Comparison of ENCODE assay signal across 32 cellular contexts in genomic region chr3:156216852-156217251, GRCh38.
A peak's percentile ranks its signal among the peaks of the same experiment; 100 is the strongest.
DNase-seq lines count a peak whose midpoint lies in the region; ATAC-seq, FAIRE-seq and TF ChIP-seq lines count a peak whose summit lies in the region.
"Had no signal": no experiment of that assay in that cellular context is flagged by ENCODE, and none has a peak within 500 bp of the region (broad histone marks: within the 10 kb centered on the region; RNA-seq: fewer than 3 reads in every experiment).

No MANE protein-coding gene starts in this region.

- POLR2A ChIA-PET in SK-N-SH (lab: Yijun Ruan, JAX), result no interaction called here
- POLR2A ChIA-PET in activated CD8-positive, alpha-beta T cell treated with anti-CD3 and anti-CD28 coated beads, Interleukin-2, amount 10 ng/mL, durations not matched to agents 7 days and 5 days (lab: Charles Lee), result no interaction called here

- H3K4me3 ChIP-seq in SK-N-SH (ENCODE audit: low read depth in 2 of 2, low read length in 1 of 2), result no peak overlapping the region
- H3K4me3 ChIP-seq: cardiac muscle cell, colonic mucosa, left lung, neural progenitor cell, testis, uterus had no signal

- no peaks in the 10 kb centered on the region for H3K9me3 ChIP-seq in SK-N-SH
- H3K9me3 ChIP-seq: colonic mucosa, left lung, testis, uterus had no signal

- peaks cover 2% of the 10 kb centered on the region in 2 experiments; a peak in 2 of 4 replicates for H3K4me1 ChIP-seq in SK-N-SH (ENCODE audit: control insufficient read depth in 1 of 2, insufficient read depth in 2 of 2, low read depth in 1 of 2, low read length in 1 of 2)
- H3K4me1 ChIP-seq: colonic mucosa, left lung, parathyroid adenoma, testis, uterus had no signal

- CTCF ChIA-PET in SK-N-SH (lab: Yijun Ruan, JAX), result interaction anchor here (0.9 to 1.0 kb wide), 2 partner anchors 68 to 264 kb away, joined by 3 read pairs; no protein-coding TSS in a partner anchor
- CTCF ChIA-PET in activated CD8-positive, alpha-beta T cell treated with anti-CD3 and anti-CD28 coated beads, Interleukin-2, amount 10 ng/mL, durations not matched to agents 7 days and 5 days (lab: Charles Lee), result no interaction called here

- TF ChIP-seq EP300 in SK-N-SH (IDR thresholded peaks at IDR 0.05; ENCODE audit: borderline replicate concordance in 1 of 2, low read depth in 1 of 2, low read length in 1 of 2), result no peak

- no peak overlapping the region for H3K4me2 ChIP-seq in SK-N-SH
- H3K4me2 ChIP-seq: neural progenitor cell had no signal

- no peaks in the 10 kb centered on the region for H3K4me1 Mint-ChIP-seq in activated CD8-positive, alpha-beta T cell treated with anti-CD3 and anti-CD28 coated beads, Interleukin-2, amount 10 ng/mL, durations not matched to agents 7 days and 5 days (ENCODE audit: low read depth)
- H3K4me1 Mint-ChIP-seq: activated CD4-positive, alpha-beta T cell treated with anti-CD3 and anti-CD28 coated beads, Interleukin-2, amount 10 ng/mL, durations not matched to agents 7 days and 5 days; memory B cell had no signal

- no peaks in the 10 kb centered on the region for H3K27me3 ChIP-seq in SK-N-SH (ENCODE audit: insufficient read depth)
- H3K27me3 ChIP-seq: cardiac muscle cell, colonic mucosa, left lung, neural progenitor cell, testis, uterus had no signal

- H3K27ac Mint-ChIP-seq in activated CD8-positive, alpha-beta T cell treated with anti-CD3 and anti-CD28 coated beads, Interleukin-2, amount 10 ng/mL, durations not matched to agents 7 days and 5 days, result no peak overlapping the region
- H3K27ac Mint-ChIP-seq: activated CD4-positive, alpha-beta T cell treated with anti-CD3 and anti-CD28 coated beads, Interleukin-2, amount 10 ng/mL, durations not matched to agents 7 days and 5 days; activated T-cell treated with anti-CD3 and anti-CD28 coated beads, Interleukin-2, amount 50 U/mL, for 24 hours; CD4-positive, alpha-beta T cell; H9; memory B cell; neural progenitor cell; WTC11 had no signal

- TF ChIP-seq RAD21 in SK-N-SH (IDR thresholded peaks at IDR 0.05; ENCODE audit: low read length), result no peak

- H3F3A ChIP-seq in SK-N-SH (replicated peaks; ENCODE audit: insufficient read depth), result peaks cover 11% of the 10 kb centered on the region

- H3K27me3 Mint-ChIP-seq in activated CD8-positive, alpha-beta T cell treated with anti-CD3 and anti-CD28 coated beads, Interleukin-2, amount 10 ng/mL, durations not matched to agents 7 days and 5 days (ENCODE audit: low read depth), result peaks cover 13% of the 10 kb centered on the region

- no peaks in the 10 kb centered on the region for H3K9me3 Mint-ChIP-seq in activated CD8-positive, alpha-beta T cell treated with anti-CD3 and anti-CD28 coated beads, Interleukin-2, amount 10 ng/mL, durations not matched to agents 7 days and 5 days (ENCODE audit: insufficient read depth)
- H3K9me3 Mint-ChIP-seq: activated CD4-positive, alpha-beta T cell treated with anti-CD3 and anti-CD28 coated beads, Interleukin-2, amount 10 ng/mL, durations not matched to agents 7 days and 5 days; activated T-cell treated with anti-CD3 and anti-CD28 coated beads, Interleukin-2, amount 50 U/mL, for 24 hours; CD4-positive, alpha-beta T cell had no signal

- ATAC-seq in SK-N-SH treated with all-trans-retinoic acid at 6 μM for 48 hours (no peak), HG02938 (IDR thresholded peaks at IDR 0.05; ENCODE audit: unreplicated experiment) (no peak)
- no peak for ATAC-seq in activated CD8-positive, alpha-beta T cell treated with anti-CD3 and anti-CD28 coated beads, Interleukin-2, amount 10 ng/mL, durations not matched to agents 7 days and 5 days
- ATAC-seq: left lung; stimulated activated naive CD8-positive, alpha-beta T cell treated with anti-CD3 and anti-CD28 coated beads, Interleukin-15, Interleukin-2, amounts not matched to agents 100 U/mL and 50 U/mL, for 24 hours; WTC11 had no signal

- DNase-seq in SK-N-SH, result no peak
- peak; percentile 17 for DNase-seq in NCI-H510A (lab: John Stamatoyannopoulos, UW)
- DNase-seq in cerebellar cortex (ENCODE audit: low spot score), result peak; percentile 81
- DNase-seq in activated CD8-positive, alpha-beta T cell treated with anti-CD3 and anti-CD28 coated beads, Interleukin-2, amount 10 ng/mL, durations not matched to agents 7 days and 5 days, result no peak
- DNase-seq in GM12892 (ENCODE audit: insufficient read length), result no peak
- DNase-seq in activated CD4-positive, alpha-beta T cell treated with anti-CD3 and anti-CD28 coated beads, Interleukin-2, amount 50 U/mL, for 4 hours, result no peak
- DNase-seq: activated CD4-positive, alpha-beta T cell treated with anti-CD3 and anti-CD28 coated beads, Interleukin-2, amount 10 ng/mL, durations not matched to agents 7 days and 5 days; activated gamma-delta T cell; activated T-cell treated with anti-CD3 and anti-CD28 coated beads, Interleukin-2, amount 50 U/mL, for 24 hours; CD4-positive, alpha-beta T cell; colonic mucosa; effector memory CD4-positive, alpha-beta T cell; glutamatergic neuron; H9; KG1; left lung; NCI-H1105 treated with DMSO at 0.1 percent for 48 hours; NCI-H526; stimulated activated CD4-positive, alpha-beta T cell treated with anti-CD3 and anti-CD28 coated beads, Interleukin-1b, Interleukin-23, amount 100 ng/mL, for 48 hours; stimulated activated naive CD8-positive, alpha-beta T cell treated with anti-CD3 and anti-CD28 coated beads, Interleukin-15, Interleukin-2, amounts not matched to agents 100 U/mL and 50 U/mL, for 24 hours; testis; uterus had no signal

- no peak overlapping the region for H3K9ac ChIP-seq in SK-N-SH
- H3K9ac ChIP-seq: neural progenitor cell, parathyroid adenoma had no signal

- no peak overlapping the region for H3K4me3 Mint-ChIP-seq in activated CD8-positive, alpha-beta T cell treated with anti-CD3 and anti-CD28 coated beads, Interleukin-2, amount 10 ng/mL, durations not matched to agents 7 days and 5 days
- H3K4me3 Mint-ChIP-seq: activated CD4-positive, alpha-beta T cell treated with anti-CD3 and anti-CD28 coated beads, Interleukin-2, amount 10 ng/mL, durations not matched to agents 7 days and 5 days; activated T-cell treated with anti-CD3 and anti-CD28 coated beads, Interleukin-2, amount 50 U/mL, for 24 hours; CD4-positive, alpha-beta T cell; H9; memory B cell; neural progenitor cell; WTC11 had no signal

- no peaks in the 10 kb centered on the region for H3K36me3 Mint-ChIP-seq in activated CD8-positive, alpha-beta T cell treated with anti-CD3 and anti-CD28 coated beads, Interleukin-2, amount 10 ng/mL, durations not matched to agents 7 days and 5 days (ENCODE audit: low read depth)
- H3K36me3 Mint-ChIP-seq: memory B cell, neural progenitor cell had no signal

- H3K36me3 ChIP-seq in SK-N-SH (replicated peaks in 1 of 2; ENCODE audit: control insufficient read depth in 1 of 2, insufficient read depth in 2 of 2, low read length in 1 of 2), result no peaks in the 10 kb centered on the region
- H3K36me3 ChIP-seq: cardiac muscle cell, colonic mucosa, left lung, neural progenitor cell, uterus had no signal

- WGBS in SK-N-SH (ENCODE audit: low lambda C conversion rate), result 84% methylated on average over 3 of the region's 3 CpGs

- no peak for FAIRE-seq in GM12892 (lab: Jason Lieb, UNC)
- FAIRE-seq: astrocyte, G401.6, RCC 7860 had no signal

- no peaks in the 10 kb centered on the region for H3K79me2 ChIP-seq in SK-N-SH (ENCODE audit: insufficient read depth)
- H3K79me2 ChIP-seq: parathyroid adenoma had no signal

- H3K27ac ChIP-seq in SK-N-SH (ENCODE audit: low read depth in 2 of 2, low read length in 1 of 2), result no peak overlapping the region
- H3K27ac ChIP-seq: cardiac muscle cell, colonic mucosa, left lung, neural progenitor cell, parathyroid adenoma, testis, uterus had no signal

- H3K9me2 ChIP-seq in SK-N-SH, result no peaks in the 10 kb centered on the region

- H2AFZ ChIP-seq in SK-N-SH (ENCODE audit: low read depth), result peak overlapping the region; percentile 1; the same call in 1 of the 2 replicates
- H2AFZ ChIP-seq: neural progenitor cell, parathyroid adenoma had no signal

- no peak for TF ChIP-seq CTCF in SK-N-SH (IDR thresholded peaks at IDR 0.05)

- H4K20me1 ChIP-seq in SK-N-SH (ENCODE audit: insufficient read depth), result no peaks in the 10 kb centered on the region

- TF ChIP-seq POLR2A in GM12892 (IDR thresholded peaks at IDR 0.05; ENCODE audit: low read depth, low read length), result no peak

TF ChIP-seq in SK-N-SH, 30 proteins besides CTCF, POLR2A, EP300 and RAD21:
- TF ChIP-seq USF1 (IDR thresholded peaks at IDR 0.05; ENCODE audit: borderline replicate concordance, low read depth) (no peak), MXI1 (IDR thresholded peaks at IDR 0.05; ENCODE audit: low read depth, low read length) (no peak), TCF12 (IDR thresholded peaks at IDR 0.05) (no peak), NRF1 (IDR thresholded peaks at IDR 0.05; ENCODE audit: low read depth, low read length) (no peak), NFIC (IDR thresholded peaks at IDR 0.05; ENCODE audit: borderline replicate concordance) (no peak)

TF ChIP-seq in SK-N-SH treated with all-trans-retinoic acid at 6 μM for 48 hours, 23 proteins besides CTCF, POLR2A, EP300 and RAD21 (continues in another document):
- TF ChIP-seq ZNF565 (CRISPR knock-in tag; conservative IDR thresholded peaks at IDR 0.05; ENCODE audit: low read depth), result no peak
- no peak for TF ChIP-seq CSRNP3 (CRISPR knock-in tag; IDR thresholded peaks at IDR 0.05)
- no peak for TF ChIP-seq ZFP3 (CRISPR knock-in tag; IDR thresholded peaks at IDR 0.05)
- TF ChIP-seq GLIS3 (CRISPR knock-in tag; IDR thresholded peaks at IDR 0.05), result no peak
- TF ChIP-seq SNAI2 (CRISPR knock-in tag; IDR thresholded peaks at IDR 0.05), result no peak
- TF ChIP-seq ESRRG (CRISPR knock-in tag; IDR thresholded peaks at IDR 0.05), result no peak

Comparison
In these comparisons a context has a peak if more than half of its experiments do, and no peak if none do; other contexts are left out.
1. DNase-seq: peak in NCI-H510A (single experiment) and cerebellar cortex (single experiment); none in SK-N-SH (single experiment), activated CD8-positive, alpha-beta T cell treated with anti-CD3 and anti-CD28 coated beads, Interleukin-2, amount 10 ng/mL, durations not matched to agents 7 days and 5 days (single experiment), GM12892 (single experiment) and activated CD4-positive, alpha-beta T cell treated with anti-CD3 and anti-CD28 coated beads, Interleukin-2, amount 50 U/mL, for 4 hours (0 of 2).